ENCODE assay signal across 7 cellular contexts in genomic region chr6:123802351-123802696, GRCh38. TPM values are rescaled to one million over a fixed set of nuclear protein-coding genes. Genes with fewer than 3 reads are reported as not detected.
DNase-seq lines count a peak whose midpoint lies in the region; ATAC-seq and TF ChIP-seq lines count a peak whose summit lies in the region.

No MANE protein-coding gene starts in this region.

- DNase-seq in choroid plexus epithelial cell (ENCODE audit: low read depth), result no peak
- no peak for DNase-seq in vagina (ENCODE audit: extremely low spot score in 2 of 2)
- DNase-seq in COLO829 (ENCODE audit: low spot score), result no peak
- no peak for DNase-seq in H7

- H3K36me3 ChIP-seq in stomach smooth muscle (ENCODE audit: control insufficient read depth in 2 of 2, insufficient read depth in 2 of 2, low read length in 2 of 2), result no peaks in the 10 kb centered on the region
- no peaks in the 10 kb centered on the region for H3K36me3 ChIP-seq in vagina
- no peaks in the 10 kb centered on the region for H3K36me3 ChIP-seq in H7 (replicated peaks; ENCODE audit: control insufficient read depth, insufficient read depth, low read length)

- peaks cover 10% of the 10 kb centered on the region for H3K4me1 ChIP-seq in stomach smooth muscle (ENCODE audit: control insufficient read depth, insufficient read depth, low read length)
- peaks cover 12% of the 10 kb centered on the region for H3K4me1 ChIP-seq in vagina

- H3K27ac ChIP-seq in stomach smooth muscle (ENCODE audit: low read length) (no peak overlapping the region), vagina (no peak overlapping the region)

- H3K27me3 ChIP-seq in stomach smooth muscle (ENCODE audit: control insufficient read depth in 1 of 2, insufficient read depth in 2 of 2, low read length in 2 of 2) (peaks cover 10 to 22% of the 10 kb centered on the region in 2 donors), vagina (peaks cover 3% of the 10 kb centered on the region), H7 (ENCODE audit: control insufficient read depth, insufficient read depth, low read length) (peaks cover 26% of the 10 kb centered on the region)

- H3K9me3 ChIP-seq in stomach smooth muscle (ENCODE audit: control insufficient read depth in 2 of 2, low read length in 2 of 2) (no peaks in the 10 kb centered on the region), vagina (no peaks in the 10 kb centered on the region)

- H3K4me3 ChIP-seq in choroid plexus epithelial cell (ENCODE audit: low read depth, low read length) (peak overlapping the region; percentile 16), stomach smooth muscle (ENCODE audit: low read length in 2 of 2) (peak overlapping the region; percentile 68 to 72), vagina (peak overlapping the region in 1 of 2 donors; percentile 45), H7 (ENCODE audit: insufficient read depth, low read depth, low read length) (no peak overlapping the region)

- TF ChIP-seq POLR2A in vagina (IDR thresholded peaks at IDR 0.05), result no peak

- TF ChIP-seq CTCF in choroid plexus epithelial cell (conservative IDR thresholded peaks at IDR 0.05; ENCODE audit: low read depth, low read length) (no peak), vagina (IDR thresholded peaks at IDR 0.05) (no peak)

- ATAC-seq in GM19467 (IDR thresholded peaks at IDR 0.05; ENCODE audit: unreplicated experiment), result peak; percentile 12
- ATAC-seq in HG03135 (IDR thresholded peaks at IDR 0.05; ENCODE audit: unreplicated experiment), result peak; percentile 13

- no peak overlapping the region for H3K9ac ChIP-seq in stomach smooth muscle (ENCODE audit: low read length in 2 of 2)

- intact Hi-C loops in vagina (cut with DNase I), result no loop called here

RNA-seq across cellular contexts. Expression of gene NKAIN2, which starts 1.3 kb away (rescaled TPM):
- not detected for total RNA-seq in vagina
- total RNA-seq in H7 (2014; rRNA removed; shearing (Covaris generic)), result 1.1 and 1.8 TPM in 2 replicates
